ENCODE assay signal across 9 cellular contexts in the genomic region with DNA sequence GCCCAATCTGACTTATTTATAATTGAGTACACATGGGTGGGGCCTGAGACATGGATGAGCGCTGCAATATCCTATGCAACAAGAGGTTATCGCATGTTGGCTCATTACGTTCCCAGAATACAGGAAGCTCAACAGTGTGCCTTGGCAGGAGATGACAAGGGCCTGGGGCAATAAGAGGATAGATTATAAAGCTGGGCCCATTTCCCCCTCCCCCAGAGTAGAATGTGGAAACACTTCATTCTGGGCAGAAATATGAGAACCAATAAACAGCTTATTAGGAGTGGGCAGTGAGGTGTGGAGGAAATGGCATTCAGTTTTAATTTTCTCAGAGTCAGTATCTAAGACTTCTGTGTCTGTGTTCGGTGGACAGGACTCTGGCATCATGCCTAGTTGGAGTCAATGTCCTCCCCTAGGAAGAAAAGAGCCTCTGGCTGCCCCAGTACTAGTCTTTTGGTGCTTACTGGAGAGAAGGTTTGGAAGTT.
A peak's percentile ranks its signal among the peaks of the same experiment; 100 is the strongest.
DNase-seq lines count a peak whose midpoint lies in the region; FAIRE-seq and TF ChIP-seq lines count a peak whose summit lies in the region.
"Had no signal": no experiment of that assay in that cellular context is flagged by ENCODE, and none has a peak within 500 bp of the region (broad histone marks: within the 10 kb centered on the region; RNA-seq: fewer than 3 reads in every experiment).

No MANE protein-coding gene starts in this region.

- no peak overlapping the region for H3K9ac ChIP-seq in neural progenitor cell

- H3K27ac Mint-ChIP-seq in HFFc6 (no peak overlapping the region), neural progenitor cell (no peak overlapping the region)

- TF ChIP-seq CTCF in HFFc6 (IDR thresholded peaks at IDR 0.05) (no peak), neural progenitor cell (IDR thresholded peaks at IDR 0.05) (no peak)

- H3K27ac ChIP-seq in small intestine (ENCODE audit: low read depth in 1 of 2, low read length in 1 of 2): peak overlapping the region in 1 of 2 donors; percentile 48
- no peak overlapping the region for H3K27ac ChIP-seq in neural progenitor cell

- H3K79me2 ChIP-seq in neural progenitor cell (ENCODE audit: low read depth): no peaks in the 10 kb centered on the region

- peaks cover 79% of the 10 kb centered on the region for H4K20me1 ChIP-seq in neural progenitor cell (ENCODE audit: low read depth)

- H3K4me1 ChIP-seq in small intestine (ENCODE audit: control insufficient read depth in 2 of 2, insufficient read depth in 1 of 2, low read depth in 1 of 2, low read length in 1 of 2) (no peaks in the 10 kb centered on the region), neural progenitor cell (no peaks in the 10 kb centered on the region)

- H2AFZ ChIP-seq in neural progenitor cell (replicated peaks): no peak overlapping the region

- 20 to 43% (median 34%) methylated on average over 4 of the region's 4 CpGs for WGBS in small intestine, 3 donors

- H3K9me3 ChIP-seq in small intestine (ENCODE audit: control insufficient read depth, low read depth) (no peaks in the 10 kb centered on the region), neural progenitor cell (ENCODE audit: low read depth) (no peaks in the 10 kb centered on the region)

- no peak overlapping the region for H3K4me2 ChIP-seq in neural progenitor cell
- H3K4me2 ChIP-seq: smooth muscle cell had no signal

- no peak overlapping the region for H3K4me3 Mint-ChIP-seq in HFFc6
- H3K4me3 Mint-ChIP-seq in neural progenitor cell: no peak overlapping the region

- no peaks in the 10 kb centered on the region for H3K9me3 Mint-ChIP-seq in HFFc6
- H3K9me3 Mint-ChIP-seq in neural progenitor cell: no peaks in the 10 kb centered on the region

- no peak for FAIRE-seq in small intestine (lab: Jason Lieb, UNC)
- FAIRE-seq: GM12891 had no signal

- H3K27me3 Mint-ChIP-seq in HFFc6 (ENCODE audit: insufficient read depth) (peaks cover 1% of the 10 kb centered on the region; the same call in 1 of the 2 replicates), neural progenitor cell (ENCODE audit: insufficient read depth, low read depth) (peaks cover 4% of the 10 kb centered on the region)

- H3K36me3 Mint-ChIP-seq in HFFc6 (ENCODE audit: low read depth) (0 out of 2 replicates have a peak, but pooled peaks cover 4% of the 10 kb centered on the region), neural progenitor cell (peaks cover 21% of the 10 kb centered on the region)

- peak; percentile 39 for DNase-seq in HFFc6
- DNase-seq in OCI-M1 (lab: John Stamatoyannopoulos, UW): peak; percentile 48
- peak; percentile 56 for DNase-seq in fibroblast of gingiva (ENCODE audit: low read depth)
- DNase-seq in small intestine: peak; percentile 59
- DNase-seq in neural progenitor cell (ENCODE audit: low spot score): no peak
- DNase-seq in DMS 273 (lab: John Stamatoyannopoulos, UW; ENCODE audit: unreplicated experiment): no peak
- no peak for DNase-seq in NCI-H345 (lab: John Stamatoyannopoulos, UW)

- H3K4me1 Mint-ChIP-seq in HFFc6 (ENCODE audit: low read depth) (peaks cover 9% of the 10 kb centered on the region; the same call in 1 of the 2 replicates), neural progenitor cell (no peaks in the 10 kb centered on the region)

- H3K27me3 ChIP-seq in small intestine (ENCODE audit: control insufficient read depth in 2 of 2, insufficient read depth in 2 of 2, low read length in 2 of 2) (no peaks in the 10 kb centered on the region), neural progenitor cell (no peaks in the 10 kb centered on the region)

- H3F3A ChIP-seq in neural progenitor cell (ENCODE audit: low read depth): peaks cover 44% of the 10 kb centered on the region

- no peaks in the 10 kb centered on the region for H3K36me3 ChIP-seq in small intestine (ENCODE audit: control insufficient read depth in 2 of 2, insufficient read depth in 2 of 2, low read length in 2 of 2)
- peaks cover 9% of the 10 kb centered on the region for H3K36me3 ChIP-seq in neural progenitor cell

- no peak overlapping the region for H3K4me3 ChIP-seq in small intestine (ENCODE audit: low read depth in 1 of 2, low read length in 2 of 2)
- H3K4me3 ChIP-seq in neural progenitor cell: no peak overlapping the region
- H3K4me3 ChIP-seq: smooth muscle cell had no signal

Comparison
In these comparisons a context has a peak if more than half of its experiments do, and no peak if none do; other contexts are left out.
1. DNase-seq: peak in HFFc6 (single experiment), OCI-M1 (single experiment), fibroblast of gingiva (single experiment) and small intestine (single experiment); none in neural progenitor cell (single experiment), DMS 273 (single experiment) and NCI-H345 (single experiment).